Comparison of ENCODE assay signal across 18 cellular contexts in genomic region chr18:75073654-75074053, GRCh38.
"Had no signal": no experiment of that assay in that cellular context is flagged by ENCODE, and none has a peak within 500 bp of the region (broad histone marks: within the 10 kb centered on the region; RNA-seq: fewer than 3 reads in every experiment).

No MANE protein-coding gene starts in this region.

- H3K27me3 Mint-ChIP-seq: naive thymus-derived CD4-positive, alpha-beta T cell had no signal

- ATAC-seq: heart right ventricle; naive thymus-derived CD4-positive, alpha-beta T cell had no signal

- H3K27ac ChIP-seq: ascending aorta, esophagus squamous epithelium, heart right ventricle, tibial artery, uterus, WERI-Rb-1 had no signal

- H3K27me3 ChIP-seq: ascending aorta, esophagus squamous epithelium, heart right ventricle, tibial artery, uterus had no signal

- H3K9me3 ChIP-seq: uterus had no signal

- H3K4me3 ChIP-seq: ascending aorta, esophagus squamous epithelium, heart right ventricle, tibial artery, uterus had no signal

- DNase-seq: activated CD4-positive, alpha-beta T cell treated with anti-CD3 and anti-CD28 coated beads for 1 hour; activated naive CD4-positive, alpha-beta T cell treated with anti-CD3 and anti-CD28 coated beads, Interleukin-2, amount 50 U/mL, for 16 hours; activated T-cell treated with anti-CD3 and anti-CD28 coated beads for 4 hours; cerebellar nuclear complex; cortex of kidney; effector CD4-positive, alpha-beta T cell; esophagus squamous epithelium; heart right ventricle; mesenchymal stem cell; naive thymus-derived CD4-positive, alpha-beta T cell; occipital lobe; retina; stimulated activated naive CD4-positive, alpha-beta T cell treated with Interleukin-2 at 50 U/mL for 16 hours; tibial artery; uterus; WERI-Rb-1 had no signal

- H3K4me1 ChIP-seq: ascending aorta, tibial artery, uterus had no signal

- H3K27ac Mint-ChIP-seq: activated T-helper 2 cell treated with anti-CD3 and anti-CD28 coated beads, Interferon-gamma antibody, Interleukin-2, Interleukin-4, amounts not matched to agents 10 μg/mL and 5 μg/mL and 100 μg/mL, durations not matched to agents 14 hours and 24 hours and 36 hours had no signal

- H3K36me3 ChIP-seq: ascending aorta, esophagus squamous epithelium, heart right ventricle, tibial artery, uterus, WERI-Rb-1 had no signal
